ENCODE assay signal across 21 cellular contexts in the genomic region with DNA sequence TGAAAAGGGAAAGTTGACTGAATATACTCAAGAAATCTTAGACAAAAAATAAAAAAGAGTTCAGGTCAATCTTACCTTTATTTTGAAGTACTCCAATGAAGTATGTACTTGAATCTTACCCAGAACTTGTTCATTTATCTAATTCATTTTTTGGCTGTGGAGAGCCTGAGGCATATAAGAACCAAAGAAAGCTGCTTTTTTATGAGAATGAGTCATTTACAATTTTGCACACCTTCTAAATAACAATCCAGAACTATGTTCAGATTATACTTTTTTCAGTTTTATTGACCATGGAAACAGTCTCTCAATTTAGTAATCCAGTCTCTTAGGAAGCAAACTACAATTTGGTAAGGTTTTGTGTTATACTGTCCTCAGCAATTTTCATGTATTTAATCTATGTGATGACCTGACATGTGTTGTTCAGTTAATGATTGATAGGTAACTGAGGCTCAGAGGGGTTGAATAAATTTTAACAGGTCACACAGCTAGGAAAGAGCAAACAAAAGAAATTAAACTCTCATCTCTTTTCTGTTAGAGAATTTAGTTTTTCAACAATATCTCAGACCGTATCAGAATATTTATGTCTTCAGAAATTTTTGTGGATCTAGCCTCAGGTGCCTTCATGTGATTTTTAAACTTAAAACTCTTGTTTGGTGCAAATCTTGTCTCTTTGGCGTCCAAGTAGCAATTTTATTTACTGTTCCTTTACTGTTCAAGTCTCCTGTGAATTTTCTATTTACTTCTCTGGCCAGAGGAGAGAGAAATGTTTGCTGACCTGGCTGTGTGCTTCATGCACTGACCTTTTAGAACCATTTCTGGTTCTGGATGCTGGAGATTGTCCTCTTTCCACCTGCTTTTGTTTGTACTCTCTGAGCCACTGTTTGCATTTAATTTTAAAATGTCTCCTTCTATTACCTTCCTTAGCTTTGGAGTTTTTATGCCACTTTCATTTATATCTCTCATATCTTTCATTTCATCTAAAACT.
DNase-seq lines count a peak whose midpoint lies in the region; FAIRE-seq and TF ChIP-seq lines count a peak whose summit lies in the region.
"Had no signal": no experiment of that assay in that cellular context is flagged by ENCODE, and none has a peak within 500 bp of the region (broad histone marks: within the 10 kb centered on the region; RNA-seq: fewer than 3 reads in every experiment).

No MANE protein-coding gene starts in this region.

- TF ChIP-seq CTCF in bronchial epithelial cell (IDR thresholded peaks at IDR 0.05; ENCODE audit: insufficient read depth, low read length, severe bottlenecking) (no peak), prostate gland (IDR thresholded peaks at IDR 0.05) (no peak), spleen (IDR thresholded peaks at IDR 0.05 in 8 of 11, conservative IDR thresholded peaks at IDR 0.05 in 3 of 11) (no peak)

- H3K9me3 ChIP-seq in prostate gland, result no peaks in the 10 kb centered on the region
- peaks cover 0 to 14% (median 9%) of the 10 kb centered on the region in 8 donors for H3K9me3 ChIP-seq in spleen
- H3K9me3 ChIP-seq: Caco-2 had no signal

- TF ChIP-seq POLR2A in prostate gland (IDR thresholded peaks at IDR 0.05) (no peak), spleen (IDR thresholded peaks at IDR 0.05) (no peak)

- no peaks in the 10 kb centered on the region for H3K4me1 Mint-ChIP-seq in activated CD4-positive, alpha-beta memory T cell treated with anti-CD3 and anti-CD28 coated beads for 36 hours (ENCODE audit: low read depth)
- H3K4me1 Mint-ChIP-seq: H9, IgD-negative memory B cell had no signal

- H3K4me1 ChIP-seq in prostate gland (replicated peaks), result no peaks in the 10 kb centered on the region
- no peaks in the 10 kb centered on the region for H3K4me1 ChIP-seq in spleen

- no peak overlapping the region for H3K27ac Mint-ChIP-seq in activated CD4-positive, alpha-beta memory T cell treated with anti-CD3 and anti-CD28 coated beads for 36 hours
- H3K27ac Mint-ChIP-seq: H9; T-helper 1 cell treated with Interleukin-12 subunit alpha and Interleukin-12 subunit beta and Interleukin-4 antibody, amounts not matched to agents 30 μg/mL and 1 μg/mL, for 36 hours had no signal

- POLR2A ChIA-PET in activated CD4-positive, alpha-beta memory T cell treated with anti-CD3 and anti-CD28 coated beads for 36 hours (lab: Charles Lee), result no interaction called here

- 45% methylated on average over 2 of the region's 2 CpGs for WGBS in prostate gland
- WGBS in spleen, 5 donors, result 56 to 75% (median 70%) methylated on average over 2 of the region's 2 CpGs

- intact Hi-C loops in prostate gland (cut with DNase I), result no loop called here
- intact Hi-C loops in activated CD4-positive, alpha-beta memory T cell treated with anti-CD3 and anti-CD28 coated beads for 36 hours (cut with micrococcal nuclease), result no loop called here
- intact Hi-C loops in spleen (cut with DNase I; ENCODE audit: low total_unique reads), result no loop called here

- H3K4me3 ChIP-seq in bronchial epithelial cell (ENCODE audit: low read depth, low read length) (no peak overlapping the region), prostate gland (no peak overlapping the region), spleen (no peak overlapping the region)

- no peak for FAIRE-seq in bronchial epithelial cell (lab: Jason Lieb, UNC)
- FAIRE-seq: G401.6, GM12891 had no signal

- no peaks in the 10 kb centered on the region for H3K36me3 ChIP-seq in bronchial epithelial cell (ENCODE audit: control insufficient read depth, insufficient read depth, low read length)
- no peaks in the 10 kb centered on the region for H3K36me3 ChIP-seq in prostate gland
- no peaks in the 10 kb centered on the region for H3K36me3 ChIP-seq in spleen

- H3K27me3 Mint-ChIP-seq in activated CD4-positive, alpha-beta memory T cell treated with anti-CD3 and anti-CD28 coated beads for 36 hours, result no peaks in the 10 kb centered on the region
- H3K27me3 Mint-ChIP-seq: IgD-negative memory B cell had no signal

- H3K4me3 Mint-ChIP-seq in activated CD4-positive, alpha-beta memory T cell treated with anti-CD3 and anti-CD28 coated beads for 36 hours, result no peak overlapping the region
- H3K4me3 Mint-ChIP-seq: H9; IgD-negative memory B cell; T-helper 1 cell treated with Interleukin-12 subunit alpha and Interleukin-12 subunit beta and Interleukin-4 antibody, amounts not matched to agents 30 μg/mL and 1 μg/mL, for 36 hours had no signal

- H3K27ac ChIP-seq in prostate gland (no peak overlapping the region), spleen (no peak overlapping the region)
- H3K27ac ChIP-seq: C4-2B, RWPE1 had no signal

- no peaks in the 10 kb centered on the region for H3K36me3 Mint-ChIP-seq in activated CD4-positive, alpha-beta memory T cell treated with anti-CD3 and anti-CD28 coated beads for 36 hours
- H3K36me3 Mint-ChIP-seq: IgD-negative memory B cell had no signal

- H3K27me3 ChIP-seq in bronchial epithelial cell (ENCODE audit: control insufficient read depth, insufficient read depth, low read length), result no peaks in the 10 kb centered on the region
- H3K27me3 ChIP-seq in prostate gland (replicated peaks; ENCODE audit: insufficient read depth), result no peaks in the 10 kb centered on the region
- H3K27me3 ChIP-seq in spleen (replicated peaks in 1 of 7), result no peaks in the 10 kb centered on the region

- H3K9me3 Mint-ChIP-seq in activated CD4-positive, alpha-beta memory T cell treated with anti-CD3 and anti-CD28 coated beads for 36 hours, result peaks cover 15% of the 10 kb centered on the region

- CTCF ChIA-PET in activated CD4-positive, alpha-beta memory T cell treated with anti-CD3 and anti-CD28 coated beads for 36 hours (lab: Charles Lee), result no interaction called here

- DNase-seq in NCI-H748 (lab: John Stamatoyannopoulos, UW; ENCODE audit: unreplicated experiment) (peak; percentile 11), NCI-H748 treated with DMSO at 0.1 percent for 48 hours (lab: John Stamatoyannopoulos, UW) (no peak), M059J (ENCODE audit: low read depth) (peak; percentile 20), bronchial epithelial cell (ENCODE audit: low read depth) (peak; percentile 4), prostate gland (ENCODE audit: low spot score) (peak; percentile 37), spleen (no peak)
- DNase-seq in activated CD4-positive, alpha-beta memory T cell treated with anti-CD3 and anti-CD28 coated beads for 36 hours, result no peak
- DNase-seq in stimulated activated CD4-positive, alpha-beta T cell treated with anti-CD3 and anti-CD28 coated beads, Interleukin-4, amount 100 ng/mL, for 4 hours, result no peak
- DNase-seq: Caco-2, DMS79 treated with DMSO at 0.1 percent for 48 hours, H9, NCI-H1048, NCI-H1694, NCI-H446, OCI-M1 had no signal

Comparison
In these comparisons a context has a peak if more than half of its experiments do, and no peak if none do; other contexts are left out.
1. DNase-seq: peak in NCI-H748 (single experiment), M059J (single experiment), bronchial epithelial cell (single experiment) and prostate gland (single experiment); none in NCI-H748 treated with DMSO at 0.1 percent for 48 hours (single experiment), activated CD4-positive, alpha-beta memory T cell treated with anti-CD3 and anti-CD28 coated beads for 36 hours (single experiment), spleen (single experiment) and stimulated activated CD4-positive, alpha-beta T cell treated with anti-CD3 and anti-CD28 coated beads, Interleukin-4, amount 100 ng/mL, for 4 hours (0 of 2).